In genomic region chr7:148772297-148773089, GRCh38 we compare ENCODE assay signal across 8 cellular contexts.
A peak's percentile ranks its signal among the peaks of the same experiment; 100 is the strongest.
DNase-seq lines count a peak whose midpoint lies in the region; ATAC-seq and TF ChIP-seq lines count a peak whose summit lies in the region.

No MANE protein-coding gene starts in this region.

- no peak for TF ChIP-seq CTCF in psoas muscle (IDR thresholded peaks at IDR 0.05)
- no peak for TF ChIP-seq CTCF in colonic mucosa (IDR thresholded peaks at IDR 0.05)

- H3K27ac ChIP-seq in psoas muscle (peak overlapping the region; percentile 63), colonic mucosa (no peak overlapping the region)

- peaks cover 0 to 72% of the 10 kb centered on the region in 2 donors for H3K36me3 ChIP-seq in psoas muscle (ENCODE audit: insufficient read depth in 1 of 2, low read depth in 1 of 2)
- peaks cover 9% of the 10 kb centered on the region for H3K36me3 ChIP-seq in colonic mucosa

- H3K4me1 ChIP-seq in psoas muscle (peaks cover 12% of the 10 kb centered on the region), colonic mucosa (no peaks in the 10 kb centered on the region)

- H3K27me3 ChIP-seq in psoas muscle (ENCODE audit: insufficient read depth in 3 of 3, low read length in 2 of 3) (no peaks in the 10 kb centered on the region), colonic mucosa (no peaks in the 10 kb centered on the region)

- H3K4me3 ChIP-seq in psoas muscle = no peak overlapping the region
- H3K4me3 ChIP-seq in colonic mucosa = no peak overlapping the region

- no peak overlapping the region for H3K9ac ChIP-seq in colonic mucosa (ENCODE audit: low read depth in 2 of 2, low read length in 2 of 2)

- intact Hi-C loops in psoas muscle (cut with DNase I) = loop anchor here in 1 of 2 donors (5.0 kb wide), 1 partner anchor 75 kb away; the partner anchor contains the start of gene CUL1
- intact Hi-C loops in colonic mucosa (cut with DNase I) = no loop called here

- 48 to 72% (median 51%) methylated on average over 8 of the region's 8 CpGs for WGBS in psoas muscle, 3 donors

- no peaks in the 10 kb centered on the region for H3K9me3 ChIP-seq in psoas muscle
- no peaks in the 10 kb centered on the region for H3K9me3 ChIP-seq in colonic mucosa

- peak; percentile 63 for DNase-seq in COLO829 (ENCODE audit: low spot score)
- peak; percentile 77 for DNase-seq in NCI-H2227 (lab: John Stamatoyannopoulos, UW; ENCODE audit: unreplicated experiment)
- peak; percentile 75 for DNase-seq in astrocyte of the hippocampus (ENCODE audit: low read depth, low spot score)
- DNase-seq in psoas muscle = no peak
- DNase-seq in colonic mucosa = no peak
- no peak for DNase-seq in NCI-H2081 treated with DMSO at 0.1 percent for 48 hours (lab: John Stamatoyannopoulos, UW)

- ATAC-seq in psoas muscle (peak; percentile 93 to 98 (median 96)), HG03039 (IDR thresholded peaks at IDR 0.05; ENCODE audit: unreplicated experiment) (no peak), GM21515 (IDR thresholded peaks at IDR 0.05; ENCODE audit: unreplicated experiment) (no peak)

Comparison
In these comparisons a context has a peak if more than half of its experiments do, and no peak if none do; other contexts are left out.
1. DNase-seq: peak in COLO829 (single experiment), NCI-H2227 (single experiment) and astrocyte of the hippocampus (single experiment); none in psoas muscle (0 of 2), colonic mucosa (single experiment) and NCI-H2081 treated with DMSO at 0.1 percent for 48 hours (single experiment).
2. ATAC-seq: peak in psoas muscle (4 of 4); none in HG03039 (single experiment) and GM21515 (single experiment).